14 cellular contexts compared by ENCODE assay signal in genomic region chr21:44897326-44898010, GRCh38. TPM values are rescaled to one million over a fixed set of nuclear protein-coding genes. Genes with fewer than 3 reads are reported as not detected.
DNase-seq lines count a peak whose midpoint lies in the region; ATAC-seq and TF ChIP-seq lines count a peak whose summit lies in the region.
"Had no signal": no experiment of that assay in that cellular context is flagged by ENCODE, and none has a peak within 500 bp of the region (broad histone marks: within the 10 kb centered on the region; RNA-seq: fewer than 3 reads in every experiment).

No MANE protein-coding gene starts in this region.

- H3K27me3 Mint-ChIP-seq in chondrocyte (ENCODE audit: low read depth), result peaks cover 42% of the 10 kb centered on the region
- H3K27me3 Mint-ChIP-seq: activated T-cell treated with anti-CD3 and anti-CD28 coated beads, Interleukin-2, amount 50 U/mL, for 24 hours; CD4-positive, alpha-beta memory T cell had no signal

- peak; percentile 22 for DNase-seq in DND-41
- DNase-seq in NB4 (ENCODE audit: low read depth), result peak; percentile 45
- peak; percentile 74 for DNase-seq in chondrocyte (ENCODE audit: low spot score)
- peak; percentile 56 for DNase-seq in mesendoderm
- no peak for DNase-seq in hippocampal formation (lab: John Stamatoyannopoulos, UW)
- DNase-seq in PC-9, result no peak
- no peak for DNase-seq in effector CD4-positive, alpha-beta T cell
- DNase-seq in SHP77 (lab: John Stamatoyannopoulos, UW), result no peak
- DNase-seq: activated T-cell treated with anti-CD3 and anti-CD28 coated beads, Interleukin-2, amount 50 U/mL, for 24 hours; CD4-positive, alpha-beta memory T cell; NCI-H1092 treated with DMSO at 0.1 percent for 48 hours; stimulated activated CD4-positive, alpha-beta T cell treated with anti-CD3 and anti-CD28 coated beads, Interleukin-4, amount 100 ng/mL, for 4 hours had no signal

- no peak overlapping the region for H3K18ac ChIP-seq in mesendoderm (ENCODE audit: low read length)

- H3K36me3 Mint-ChIP-seq in chondrocyte (ENCODE audit: low read depth), result no peaks in the 10 kb centered on the region

- H2BK5ac ChIP-seq in mesendoderm (ENCODE audit: low read length), result no peak overlapping the region

- no peak overlapping the region for H3K27ac Mint-ChIP-seq in chondrocyte (ENCODE audit: unreplicated experiment)
- H3K27ac Mint-ChIP-seq: T-helper 2 cell treated with Interferon-gamma antibody and Interleukin-4, amounts not matched to agents 5 μg/mL and 100 μg/mL, for 36 hours had no signal

- H2BK120ac ChIP-seq in mesendoderm (ENCODE audit: low read depth, low read length), result no peak overlapping the region

- H3K4me3 Mint-ChIP-seq in chondrocyte (ENCODE audit: unreplicated experiment), result no peak overlapping the region
- H3K4me3 Mint-ChIP-seq: activated T-cell treated with anti-CD3 and anti-CD28 coated beads, Interleukin-2, amount 50 U/mL, for 24 hours; CD4-positive, alpha-beta memory T cell; T-helper 2 cell treated with Interferon-gamma antibody and Interleukin-4, amounts not matched to agents 5 μg/mL and 100 μg/mL, for 36 hours had no signal

- TF ChIP-seq POLR2A in NB4 (IDR thresholded peaks at IDR 0.05; ENCODE audit: extremely low read depth, insufficient read length), result no peak

- H3K4ac ChIP-seq in mesendoderm (ENCODE audit: low read depth, low read length), result no peak overlapping the region

- no peak overlapping the region for H4K8ac ChIP-seq in mesendoderm (ENCODE audit: low read depth, low read length)

- H4K20me1 ChIP-seq in DND-41 (ENCODE audit: insufficient read depth, low read length) (peaks cover 12% of the 10 kb centered on the region), PC-9 (ENCODE audit: insufficient read depth) (no peaks in the 10 kb centered on the region)

- H3K4me1 ChIP-seq in DND-41 (ENCODE audit: insufficient read depth, low read length) (no peaks in the 10 kb centered on the region), mesendoderm (ENCODE audit: control insufficient read depth, low read depth, low read length) (no peaks in the 10 kb centered on the region), PC-9 (replicated peaks; ENCODE audit: insufficient read depth) (no peaks in the 10 kb centered on the region)
- H3K4me1 ChIP-seq: ascending aorta had no signal

- POLR2A ChIA-PET in PC-9 (lab: Charles Lee; ENCODE audit: unreplicated experiment), result no interaction called here

- H3K79me2 ChIP-seq in DND-41 (ENCODE audit: insufficient read depth, low read length) (no peaks in the 10 kb centered on the region), mesendoderm (ENCODE audit: control insufficient read depth, insufficient read depth, low read length) (no peaks in the 10 kb centered on the region), PC-9 (ENCODE audit: low read depth) (no peaks in the 10 kb centered on the region)

- H3K27ac ChIP-seq in DND-41 (ENCODE audit: low read length) (no peak overlapping the region), mesendoderm (ENCODE audit: low read depth, low read length) (no peak overlapping the region), PC-9 (no peak overlapping the region)
- H3K27ac ChIP-seq: ascending aorta had no signal

- no peak overlapping the region for H3K56ac ChIP-seq in mesendoderm (ENCODE audit: low read length)

- no peak overlapping the region for H3K23ac ChIP-seq in mesendoderm (ENCODE audit: low read length)

- H2AFZ ChIP-seq in DND-41 (ENCODE audit: low read depth, low read length) (no peak overlapping the region), PC-9 (no peak overlapping the region)

- peaks cover 10% of the 10 kb centered on the region for H3F3A ChIP-seq in PC-9 (ENCODE audit: insufficient read depth, low read depth)

- no peak overlapping the region for H3K9ac ChIP-seq in DND-41 (ENCODE audit: low read depth, low read length)
- H3K9ac ChIP-seq in mesendoderm (ENCODE audit: low read length), result no peak overlapping the region

- BruUV-seq in PC-9 (replicated peaks; lab: Mats Ljungman, UMichigan), result no TSS peak

- intact Hi-C loops in PC-9 (cut with micrococcal nuclease; ENCODE audit: unreplicated experiment), result no loop called here

- CTCF ChIA-PET in PC-9 (lab: Charles Lee), result no interaction called here

- no peak overlapping the region for H3K4me2 ChIP-seq in DND-41 (ENCODE audit: insufficient read depth, low read length)
- no peak overlapping the region for H3K4me2 ChIP-seq in mesendoderm (ENCODE audit: low read length)
- H3K4me2 ChIP-seq in PC-9, result no peak overlapping the region

- no CpG with 5 or more reads among the region's 21 CpGs for WGBS in mesendoderm (ENCODE audit: extremely low coverage, insufficient coverage, low lambda C conversion rate)

- no peak overlapping the region for H4K5ac ChIP-seq in mesendoderm (ENCODE audit: low read length)

- no peak for TF ChIP-seq CTCF in DND-41 (IDR thresholded peaks at IDR 0.05; ENCODE audit: borderline replicate concordance, extremely low read depth, low read length, poor library complexity, severe bottlenecking)
- TF ChIP-seq CTCF in NB4 (IDR thresholded peaks at IDR 0.05; ENCODE audit: low read depth, low read length), result no peak
- no peak for TF ChIP-seq CTCF in chondrocyte (IDR thresholded peaks at IDR 0.05)
- TF ChIP-seq CTCF in PC-9 (conservative IDR thresholded peaks at IDR 0.05), result no peak

- H3K79me1 ChIP-seq in mesendoderm (ENCODE audit: low read length), result no peaks in the 10 kb centered on the region

- H3K4me3 ChIP-seq in DND-41 (ENCODE audit: low read depth in 1 of 2, low read length in 2 of 2), result no peak overlapping the region
- H3K4me3 ChIP-seq in NB4 (ENCODE audit: low read depth, low read length), result no peak overlapping the region
- no peak overlapping the region for H3K4me3 ChIP-seq in mesendoderm (ENCODE audit: low read length)
- H3K4me3 ChIP-seq in PC-9, result no peak overlapping the region
- H3K4me3 ChIP-seq: ascending aorta had no signal

- H3K4me1 Mint-ChIP-seq in chondrocyte (ENCODE audit: low read depth), result no peaks in the 10 kb centered on the region

- peak; percentile 49 for ATAC-seq in DND-41 (ENCODE audit: insufficient read depth, low read depth)

- no peak overlapping the region for H2BK15ac ChIP-seq in mesendoderm (replicated peaks; ENCODE audit: low read depth)

- no peaks in the 10 kb centered on the region for H3K9me2 ChIP-seq in PC-9 (ENCODE audit: insufficient read depth)

- H2AK5ac ChIP-seq in mesendoderm (ENCODE audit: low read length), result no peak overlapping the region

- H3K27me3 ChIP-seq in DND-41 (ENCODE audit: insufficient read depth, low read length, poor library complexity), result no peaks in the 10 kb centered on the region
- H3K27me3 ChIP-seq in mesendoderm (ENCODE audit: insufficient read depth, low read length, poor library complexity), result no peaks in the 10 kb centered on the region
- H3K27me3 ChIP-seq in PC-9 (ENCODE audit: insufficient read depth, low read depth), result no peaks in the 10 kb centered on the region
- H3K27me3 ChIP-seq: ascending aorta had no signal

- no peaks in the 10 kb centered on the region for H3K9me3 ChIP-seq in DND-41 (ENCODE audit: insufficient read depth, low read length, severe bottlenecking)
- no peaks in the 10 kb centered on the region for H3K9me3 ChIP-seq in PC-9 (ENCODE audit: insufficient read depth, low read depth)
- H3K9me3 ChIP-seq: ascending aorta had no signal

- no peaks in the 10 kb centered on the region for H3K9me3 Mint-ChIP-seq in chondrocyte (ENCODE audit: low read depth)
- H3K9me3 Mint-ChIP-seq: activated T-cell treated with anti-CD3 and anti-CD28 coated beads, Interleukin-2, amount 50 U/mL, for 24 hours; CD4-positive, alpha-beta memory T cell; T-helper 2 cell treated with Interferon-gamma antibody and Interleukin-4, amounts not matched to agents 5 μg/mL and 100 μg/mL, for 36 hours had no signal

- H3K36me3 ChIP-seq in DND-41 (ENCODE audit: insufficient read depth, low read length) (peaks cover 72% of the 10 kb centered on the region), mesendoderm (ENCODE audit: control insufficient read depth, insufficient read depth, low read length) (no peaks in the 10 kb centered on the region), PC-9 (ENCODE audit: low read depth) (no peaks in the 10 kb centered on the region)
- H3K36me3 ChIP-seq: ascending aorta had no signal

RNA-seq across cellular contexts. Expression of gene ITGB2, which starts 23.2 kb away (rescaled TPM):
- total RNA-seq in chondrocyte, result 0.15 to 1.4 TPM (median 0.87 TPM) in 3 replicates
- 1.0 TPM for polyA plus RNA-seq in mesendoderm (2013, experiment 1 of 2)
- 1.1 TPM for polyA plus RNA-seq in mesendoderm (2013, experiment 2 of 2)
- 3.6 and 6.0 TPM in 2 replicates for total RNA-seq in PC-9 (2021)

RNA-seq across cellular contexts. Expression of gene PTTG1IP, which starts 24.0 kb away (rescaled TPM):
- total RNA-seq in chondrocyte, result 225 to 333 TPM (median 329 TPM) in 3 replicates
- 106 TPM for polyA plus RNA-seq in mesendoderm (2013, experiment 1 of 2)
- polyA plus RNA-seq in mesendoderm (2013, experiment 2 of 2), result 104 TPM
- total RNA-seq in PC-9 (2021), result 162 and 174 TPM in 2 replicates

RNA-seq across cellular contexts. Expression of gene SLX9, which starts 42.4 kb away (rescaled TPM):
- total RNA-seq in chondrocyte, result 20.4 to 27.4 TPM (median 24.0 TPM) in 3 replicates
- polyA plus RNA-seq in mesendoderm (2013, experiment 1 of 2), result 45.5 TPM
- polyA plus RNA-seq in mesendoderm (2013, experiment 2 of 2), result 43.5 TPM
- 22.8 and 30.4 TPM in 2 replicates for total RNA-seq in PC-9 (2021)

Comparison
In these comparisons a context has a peak if more than half of its experiments do, and no peak if none do; other contexts are left out.
1. DNase-seq: peak in DND-41 (single experiment), NB4 (single experiment), chondrocyte (single experiment) and mesendoderm (single experiment); none in hippocampal formation (0 of 2), PC-9 (0 of 2), effector CD4-positive, alpha-beta T cell (single experiment) and SHP77 (0 of 2).